Comparison of ENCODE assay signal across 17 cellular contexts in genomic region chr10:61068471-61068870, GRCh38.
DNase-seq lines count a peak whose midpoint lies in the region; ATAC-seq, FAIRE-seq and TF ChIP-seq lines count a peak whose summit lies in the region.
"Had no signal": no experiment of that assay in that cellular context is flagged by ENCODE, and none has a peak within 500 bp of the region (broad histone marks: within the 10 kb centered on the region; RNA-seq: fewer than 3 reads in every experiment).

No MANE protein-coding gene starts in this region.

- TF ChIP-seq CTCF in HepG2 (CRISPR knock-in tag; IDR thresholded peaks at IDR 0.05) (no peak), right lobe of liver (IDR thresholded peaks at IDR 0.05) (no peak), astrocyte (IDR thresholded peaks at IDR 0.05; ENCODE audit: insufficient read depth, low read depth, low read length) (no peak)

- CTCF ChIA-PET in HepG2 (lab: Yijun Ruan, JAX; ENCODE audit: low intra/inter-chr PET ratio, low total read pairs): no interaction called here

- TF ChIP-seq EP300 in HepG2 (IDR thresholded peaks at IDR 0.05; ENCODE audit: low read depth in 2 of 2, low read length in 2 of 2) (no peak), HepG2 (CRISPR knock-in tag; IDR thresholded peaks at IDR 0.05; ENCODE audit: borderline replicate concordance) (no peak)

- 100% methylated on average over 1 of the region's 1 CpG for WGBS in HepG2 (ENCODE audit: low lambda C conversion rate)
- 78% methylated on average over 1 of the region's 1 CpG for WGBS in right lobe of liver (ENCODE audit: insufficient coverage, low coverage, low lambda C conversion rate, missing lambda C conversion rate)

- H3K4me1 Mint-ChIP-seq in astrocyte (ENCODE audit: low read depth, unreplicated experiment): peaks cover 5% of the 10 kb centered on the region
- no peaks in the 10 kb centered on the region for H3K4me1 Mint-ChIP-seq in activated T-helper 17 cell treated with anti-CD3 and anti-CD28 coated beads, Interleukin-2, amount 50 U/mL, for 72 hours
- H3K4me1 Mint-ChIP-seq in T-helper 2 cell treated with Interferon-gamma antibody and Interleukin-4, amounts not matched to agents 5 μg/mL and 100 μg/mL, for 36 hours (ENCODE audit: low read depth): no peaks in the 10 kb centered on the region

- no peak for DNase-seq in HepG2 (ENCODE audit: low spot score)
- no peak for DNase-seq in right lobe of liver
- DNase-seq in astrocyte (ENCODE audit: low read depth): peak; percentile 36
- peak; percentile 48 for DNase-seq in iris pigment epithelial cell (ENCODE audit: low read depth)
- DNase-seq in T-helper 2 cell treated with Interferon-gamma antibody and Interleukin-4, amounts not matched to agents 5 μg/mL and 100 μg/mL, for 36 hours (ENCODE audit: low spot score): no peak
- DNase-seq in NCI-H69 (lab: John Stamatoyannopoulos, UW): no peak
- no peak for DNase-seq in DMS114 treated with DMSO at 0.1 percent for 48 hours (lab: John Stamatoyannopoulos, UW; ENCODE audit: unreplicated experiment)
- DNase-seq: 8988T; AML-193; CD8-positive, alpha-beta memory T cell; DMS153; DMS79 treated with DMSO at 0.1 percent for 48 hours; GDM1; H7 had no signal

- BruUV-seq in HepG2 (replicated peaks; lab: Mats Ljungman, UMichigan): no TSS peak

- H3K4me3 ChIP-seq in HepG2 (replicated peaks in 1 of 3; ENCODE audit: insufficient read depth in 1 of 3, low read depth in 2 of 3, low read length in 3 of 3) (no peak overlapping the region), right lobe of liver (no peak overlapping the region), astrocyte (ENCODE audit: insufficient read depth, low read depth, low read length) (no peak overlapping the region)
- H3K4me3 ChIP-seq: BLaER1 had no signal

- H3K9ac ChIP-seq in HepG2 (ENCODE audit: insufficient read depth, low read depth, low read length): no peak overlapping the region
- H3K9ac ChIP-seq in astrocyte (ENCODE audit: low read length): no peak overlapping the region
- H3K9ac ChIP-seq: BLaER1 had no signal

- H3K36me3 ChIP-seq in HepG2 (replicated peaks in 1 of 2; ENCODE audit: control insufficient read depth in 1 of 2, insufficient read depth in 2 of 2, low read length in 2 of 2): no peaks in the 10 kb centered on the region
- no peaks in the 10 kb centered on the region for H3K36me3 ChIP-seq in right lobe of liver
- no peaks in the 10 kb centered on the region for H3K36me3 ChIP-seq in astrocyte (ENCODE audit: insufficient read depth, low read length)
- H3K36me3 ChIP-seq: BLaER1 had no signal

- no peak for TF ChIP-seq RAD21 in HepG2 (CRISPR knock-in tag; IDR thresholded peaks at IDR 0.05)

- TF ChIP-seq POLR2A in HepG2 (IDR thresholded peaks at IDR 0.05; ENCODE audit: insufficient read depth in 1 of 2, low read depth in 2 of 2, low read length in 2 of 2) (no peak), right lobe of liver (IDR thresholded peaks at IDR 0.05) (no peak)

- no peaks in the 10 kb centered on the region for H3K9me3 Mint-ChIP-seq in astrocyte (ENCODE audit: unreplicated experiment)
- H3K9me3 Mint-ChIP-seq in activated T-helper 17 cell treated with anti-CD3 and anti-CD28 coated beads, Interleukin-2, amount 50 U/mL, for 72 hours: no peaks in the 10 kb centered on the region
- no peaks in the 10 kb centered on the region for H3K9me3 Mint-ChIP-seq in T-helper 2 cell treated with Interferon-gamma antibody and Interleukin-4, amounts not matched to agents 5 μg/mL and 100 μg/mL, for 36 hours

- no peak overlapping the region for H2AFZ ChIP-seq in HepG2 (ENCODE audit: low read length)
- H2AFZ ChIP-seq in astrocyte (ENCODE audit: low read depth, low read length): no peak overlapping the region

- H3K79me2 ChIP-seq in HepG2 (ENCODE audit: insufficient read depth, low read length) (no peaks in the 10 kb centered on the region), astrocyte (ENCODE audit: insufficient read depth, low read length) (no peaks in the 10 kb centered on the region)

- H4K20me1 ChIP-seq in HepG2 (ENCODE audit: insufficient read depth, low read length): no peaks in the 10 kb centered on the region
- no peaks in the 10 kb centered on the region for H4K20me1 ChIP-seq in astrocyte (ENCODE audit: insufficient read depth, low read length)
- H4K20me1 ChIP-seq: BLaER1 had no signal

- ATAC-seq in HepG2 (no peak), right lobe of liver (no peak)
- no peak for ATAC-seq in activated T-helper 17 cell treated with anti-CD3 and anti-CD28 coated beads, Interleukin-2, amount 50 U/mL, for 72 hours (replicated peaks)

- H3K4me2 ChIP-seq in HepG2 (ENCODE audit: low read depth, low read length) (no peak overlapping the region), astrocyte (ENCODE audit: low read length) (no peak overlapping the region)
- H3K4me2 ChIP-seq: BLaER1 had no signal

- intact Hi-C loops in HepG2 (cut with micrococcal nuclease; ENCODE audit: unreplicated experiment): loop anchor here (5.0 kb wide), 1 partner anchor 46 kb away; no protein-coding TSS in a partner anchor
- intact Hi-C loops in right lobe of liver (cut with DNase I): no loop called here

- no peaks in the 10 kb centered on the region for H3K9me3 ChIP-seq in HepG2 (ENCODE audit: low read length)
- H3K9me3 ChIP-seq in right lobe of liver: no peaks in the 10 kb centered on the region
- no peaks in the 10 kb centered on the region for H3K9me3 ChIP-seq in astrocyte (ENCODE audit: insufficient read depth, low read depth, low read length)
- H3K9me3 ChIP-seq: BLaER1 had no signal

- POLR2A ChIA-PET in HepG2 (lab: Yijun Ruan, JAX): interaction anchor here (1.6 kb wide), 1 partner anchor 67 kb away, joined by 4 read pairs; no protein-coding TSS in a partner anchor

- H3K27ac Mint-ChIP-seq in astrocyte (ENCODE audit: unreplicated experiment): no peak overlapping the region
- H3K27ac Mint-ChIP-seq in activated T-helper 17 cell treated with anti-CD3 and anti-CD28 coated beads, Interleukin-2, amount 50 U/mL, for 72 hours: no peak overlapping the region
- no peak overlapping the region for H3K27ac Mint-ChIP-seq in T-helper 2 cell treated with Interferon-gamma antibody and Interleukin-4, amounts not matched to agents 5 μg/mL and 100 μg/mL, for 36 hours
- H3K27ac Mint-ChIP-seq: CD8-positive, alpha-beta memory T cell had no signal

- H3K36me3 Mint-ChIP-seq in astrocyte (ENCODE audit: low read depth, unreplicated experiment): no peaks in the 10 kb centered on the region
- H3K36me3 Mint-ChIP-seq in activated T-helper 17 cell treated with anti-CD3 and anti-CD28 coated beads, Interleukin-2, amount 50 U/mL, for 72 hours (ENCODE audit: low read depth): no peaks in the 10 kb centered on the region
- H3K36me3 Mint-ChIP-seq in T-helper 2 cell treated with Interferon-gamma antibody and Interleukin-4, amounts not matched to agents 5 μg/mL and 100 μg/mL, for 36 hours (ENCODE audit: low read depth): no peaks in the 10 kb centered on the region
- H3K36me3 Mint-ChIP-seq: CD8-positive, alpha-beta memory T cell had no signal

- in situ Hi-C loops in HepG2 (cut with HindIII; ENCODE audit: extremely low pct_ligation_motif_present, low pct_unique_long_range_greater_than_20kb): no loop called here

- FAIRE-seq in HepG2 (lab: Jason Lieb, UNC): no peak
- no peak for FAIRE-seq in astrocyte (lab: Jason Lieb, UNC)
- FAIRE-seq: GM12892 had no signal

- H3K27ac ChIP-seq in HepG2 (ENCODE audit: extremely low read length, insufficient read depth, low read length) (peak overlapping the region; percentile 87), right lobe of liver (no peak overlapping the region), astrocyte (ENCODE audit: low read depth, low read length) (no peak overlapping the region)
- H3K27ac ChIP-seq: BLaER1 had no signal

- no peak overlapping the region for H3K4me3 Mint-ChIP-seq in astrocyte (ENCODE audit: unreplicated experiment)
- H3K4me3 Mint-ChIP-seq in activated T-helper 17 cell treated with anti-CD3 and anti-CD28 coated beads, Interleukin-2, amount 50 U/mL, for 72 hours: no peak overlapping the region
- no peak overlapping the region for H3K4me3 Mint-ChIP-seq in T-helper 2 cell treated with Interferon-gamma antibody and Interleukin-4, amounts not matched to agents 5 μg/mL and 100 μg/mL, for 36 hours
- H3K4me3 Mint-ChIP-seq: CD8-positive, alpha-beta memory T cell had no signal

- H3K4me1 ChIP-seq in HepG2 (ENCODE audit: insufficient read depth, low read length): peaks cover 58% of the 10 kb centered on the region
- peaks cover 0 to 33% (median 8%) of the 10 kb centered on the region in 4 donors for H3K4me1 ChIP-seq in right lobe of liver
- H3K4me1 ChIP-seq in astrocyte (ENCODE audit: insufficient read depth, low read length): no peaks in the 10 kb centered on the region
- H3K4me1 ChIP-seq: BLaER1 had no signal

- H3K27me3 ChIP-seq in HepG2 (ENCODE audit: control insufficient read depth in 1 of 2, insufficient read depth in 2 of 2, low read length in 2 of 2): no peaks in the 10 kb centered on the region
- peaks cover 0 to 4% of the 10 kb centered on the region in 2 donors for H3K27me3 ChIP-seq in right lobe of liver
- H3K27me3 ChIP-seq in astrocyte (ENCODE audit: insufficient read depth, low read length): no peaks in the 10 kb centered on the region
- H3K27me3 ChIP-seq: BLaER1 had no signal

- H3K27me3 Mint-ChIP-seq in astrocyte (ENCODE audit: low read depth, unreplicated experiment): no peaks in the 10 kb centered on the region
- peaks cover 22% of the 10 kb centered on the region for H3K27me3 Mint-ChIP-seq in activated T-helper 17 cell treated with anti-CD3 and anti-CD28 coated beads, Interleukin-2, amount 50 U/mL, for 72 hours
- no peaks in the 10 kb centered on the region for H3K27me3 Mint-ChIP-seq in T-helper 2 cell treated with Interferon-gamma antibody and Interleukin-4, amounts not matched to agents 5 μg/mL and 100 μg/mL, for 36 hours (ENCODE audit: low read depth)

TF ChIP-seq in HepG2, 621 proteins besides CTCF, POLR2A, EP300 and RAD21 (continues in another document):
- TF ChIP-seq FOXP1 (IDR thresholded peaks at IDR 0.05): no peak
- TF ChIP-seq FOXP1 (CRISPR knock-in tag; IDR thresholded peaks at IDR 0.05): no peak
- TF ChIP-seq RBAK (CRISPR knock-in tag; IDR thresholded peaks at IDR 0.05): no peak
- TF ChIP-seq TBX3 (IDR thresholded peaks at IDR 0.05; ENCODE audit: borderline replicate concordance): no peak
- TF ChIP-seq ZNF766 (CRISPR knock-in tag; IDR thresholded peaks at IDR 0.05; ENCODE audit: borderline replicate concordance): no peak
- no peak for TF ChIP-seq HNRNPK (IDR thresholded peaks at IDR 0.05; ENCODE audit: low read depth, low read length, poor library complexity, severe bottlenecking)
- TF ChIP-seq TFE3 (CRISPR knock-in tag; IDR thresholded peaks at IDR 0.05): no peak

Comparison
In these comparisons a context has a peak if more than half of its experiments do, and no peak if none do; other contexts are left out.
1. DNase-seq: peak in astrocyte (single experiment) and iris pigment epithelial cell (single experiment); none in HepG2 (single experiment), right lobe of liver (0 of 3), T-helper 2 cell treated with Interferon-gamma antibody and Interleukin-4, amounts not matched to agents 5 μg/mL and 100 μg/mL, for 36 hours (single experiment), NCI-H69 (single experiment) and DMS114 treated with DMSO at 0.1 percent for 48 hours (single experiment).